In genomic region chr13:36829753-36830152, GRCh38 we compare ENCODE assay signal across 21 cellular contexts.
"Had no signal": no experiment of that assay in that cellular context is flagged by ENCODE, and none has a peak within 500 bp of the region (broad histone marks: within the 10 kb centered on the region; RNA-seq: fewer than 3 reads in every experiment).

No MANE protein-coding gene starts in this region.

- DNase-seq: activated CD4-positive, alpha-beta T cell treated with anti-CD3 and anti-CD28 coated beads for 4 hours; activated CD4-positive, alpha-beta T cell treated with anti-CD3 and anti-CD28 coated beads, Interleukin-2, amount 50 U/mL, for 4 hours; activated CD8-positive, alpha-beta memory T cell treated with anti-CD3 and anti-CD28 coated beads, Interleukin-2, amount 50 U/mL, for 48 hours; activated CD8-positive, alpha-beta T cell treated with anti-CD3 and anti-CD28 coated beads, Interleukin-2, amount 10 ng/mL, durations not matched to agents 7 days and 5 days; activated T-cell treated with anti-CD3 and anti-CD28 coated beads, Interleukin-2, amount 50 U/mL, for 1 hour; amygdala; MG63; MV-4-11; NCI-H1092 treated with DMSO at 0.1 percent for 48 hours; NCI-H1417 treated with DMSO at 0.1 percent for 48 hours; NCI-H1694; NCI-H2081; NCI-H69; NK-92 treated with Interleukin-12 subunit alpha and Interleukin-12 subunit beta, amount 100 ng/mL, for 24 hours; Peyer's patch; Right ventricle myocardium superior; SJCRH30; T-helper 9 cell; WERI-Rb-1 had no signal

- H3K27me3 ChIP-seq: MG63, Peyer's patch, SJCRH30 had no signal

- H3K4me1 ChIP-seq: Peyer's patch, SJCRH30 had no signal

- H3K36me3 ChIP-seq: WERI-Rb-1 had no signal

- H3K27ac ChIP-seq: KMS-11, Peyer's patch, RWPE1, SJCRH30, WERI-Rb-1 had no signal

- H3K4me3 ChIP-seq: MG63, Peyer's patch, SJCRH30 had no signal

- ATAC-seq: activated CD8-positive, alpha-beta T cell treated with anti-CD3 and anti-CD28 coated beads, Interleukin-2, amount 10 ng/mL, durations not matched to agents 7 days and 5 days had no signal

- H3K9me3 ChIP-seq: MG63, Peyer's patch, SJCRH30 had no signal
